ENCODE assay signal across 17 cellular contexts in the genomic region with DNA sequence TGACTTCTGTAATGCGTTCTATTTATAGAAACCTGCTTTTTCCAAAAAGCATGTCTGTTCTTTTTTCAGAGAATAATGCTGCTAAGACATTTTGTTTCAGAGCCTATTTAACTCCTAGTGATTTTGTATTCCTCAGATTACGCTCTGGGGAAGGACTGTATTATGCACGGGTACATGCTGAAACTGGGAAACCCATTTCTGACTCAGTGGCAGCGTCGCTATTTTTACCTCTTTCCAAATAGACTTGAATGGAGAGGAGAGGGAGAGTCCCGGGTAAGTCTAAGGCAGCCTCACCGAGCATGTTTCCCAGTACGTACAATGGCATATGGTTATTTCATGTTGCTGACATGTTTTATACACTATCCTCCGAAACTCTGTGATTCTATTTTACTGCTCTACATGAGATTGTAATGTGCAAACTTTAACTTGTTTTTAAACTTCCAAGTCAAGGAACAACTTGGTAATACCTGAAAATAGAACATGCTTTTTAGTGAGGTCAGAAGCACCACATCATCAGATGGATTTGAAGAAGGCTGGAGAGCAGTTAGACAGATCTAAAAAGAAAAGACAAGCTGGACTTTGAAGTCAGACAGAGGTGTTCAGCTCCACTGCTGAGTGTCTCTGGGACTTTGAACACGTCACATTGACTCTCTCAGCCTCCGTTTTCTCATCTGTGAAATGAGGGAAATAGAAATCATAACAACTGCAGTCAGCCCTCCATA. TPM values are rescaled to one million over a fixed set of nuclear protein-coding genes. Genes with fewer than 3 reads are reported as not detected.
"Had no signal": no experiment of that assay in that cellular context is flagged by ENCODE, and none has a peak within 500 bp of the region (broad histone marks: within the 10 kb centered on the region; RNA-seq: fewer than 3 reads in every experiment).

No MANE protein-coding gene starts in this region.

- H3K4me1 ChIP-seq: body of pancreas, colonic mucosa, gastroesophageal sphincter, lower lobe of right lung, parathyroid adenoma, suprapubic skin had no signal

- H3K4me3 ChIP-seq: body of pancreas, colonic mucosa, gastroesophageal sphincter, lower lobe of right lung, suprapubic skin had no signal

- ATAC-seq: activated T-helper 17 cell treated with anti-CD3 and anti-CD28 coated beads, Interleukin-2, amount 50 U/mL, for 72 hours; body of pancreas; gastroesophageal sphincter; lower lobe of right lung; natural killer cell treated with Interleukin-12 subunit alpha and Interleukin-12 subunit beta and Interleukin-15 and Interleukin-18, amount 100 ng/mL, for 72 hours had no signal

- H2AFZ ChIP-seq: parathyroid adenoma had no signal

- H3K4me2 ChIP-seq: SK-N-SH had no signal

- H3K27ac ChIP-seq: body of pancreas, colonic mucosa, gastroesophageal sphincter, lower lobe of right lung, neutrophil, parathyroid adenoma, suprapubic skin had no signal

- DNase-seq: activated CD4-positive, alpha-beta T cell treated with anti-CD3 and anti-CD28 coated beads, Interleukin-2, amount 50 U/mL, for 48 hours; activated CD4-positive, CD25-positive, alpha-beta regulatory T cell treated with anti-CD3 and anti-CD28 coated beads, Interleukin-2, amount 50 U/mL, for 72 hours; activated naive CD4-positive, alpha-beta T cell treated with Interleukin-2 at 50 U/mL for 16 hours; activated naive CD8-positive, alpha-beta T cell treated with anti-CD3 and anti-CD28 coated beads, Interleukin-2, amount 10 ng/mL, durations not matched to agents 7 days and 5 days; activated T-cell treated with anti-CD3 and anti-CD28 coated beads for 4 hours; amygdala; body of pancreas; colonic mucosa; lower lobe of right lung; SK-N-SH had no signal

- H3K36me3 ChIP-seq: colonic mucosa had no signal

- H3K9me3 ChIP-seq: body of pancreas, colonic mucosa, gastroesophageal sphincter, lower lobe of right lung, neutrophil, SK-N-SH, suprapubic skin had no signal

- H3K9ac ChIP-seq: parathyroid adenoma, SK-N-SH had no signal

- H3K27me3 ChIP-seq: body of pancreas, colonic mucosa, gastroesophageal sphincter, neutrophil, suprapubic skin had no signal

- H3K79me2 ChIP-seq: parathyroid adenoma had no signal

RNA-seq across cellular contexts. Expression of gene MYO18B, which starts 23.7 kb away (rescaled TPM):
- total RNA-seq: lower lobe of right lung, renal cortical epithelial cell had no signal
